In the genomic region with DNA sequence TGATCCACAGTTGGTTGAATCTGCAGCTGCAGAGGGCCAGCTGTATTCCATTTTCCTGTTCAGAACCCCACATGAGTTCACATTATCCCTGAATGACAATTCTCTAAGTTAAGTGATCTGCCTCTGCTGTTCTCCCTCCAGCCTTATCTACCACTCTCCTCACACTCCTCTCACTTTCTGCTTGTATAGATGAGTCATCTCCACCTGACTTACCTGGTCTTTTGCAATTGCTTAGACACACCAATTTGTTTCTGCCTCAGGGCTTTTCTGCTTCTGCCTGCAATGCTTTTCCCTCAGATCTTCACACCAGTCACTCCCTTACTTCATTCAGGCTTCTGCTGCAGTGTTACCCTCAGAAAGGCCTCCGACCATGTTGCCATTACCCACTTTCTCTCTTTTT, we compare ENCODE assay signal across 15 cellular contexts.
DNase-seq lines count a peak whose midpoint lies in the region; ATAC-seq and TF ChIP-seq lines count a peak whose summit lies in the region.
"Had no signal": no experiment of that assay in that cellular context is flagged by ENCODE, and none has a peak within 500 bp of the region (broad histone marks: within the 10 kb centered on the region; RNA-seq: fewer than 3 reads in every experiment).

No MANE protein-coding gene starts in this region.

- H3K27ac Mint-ChIP-seq in MCF 10A (ENCODE audit: low read depth, unreplicated experiment): peak overlapping the region; percentile 4

- H3K36me3 Mint-ChIP-seq in MCF 10A (ENCODE audit: insufficient read depth, unreplicated experiment): peaks cover 31% of the 10 kb centered on the region

- CTCF ChIA-PET in MCF 10A (lab: Yijun Ruan, JAX): interaction anchor here (0.6 to 0.7 kb wide), 3 partner anchors 222 to 324 kb away, joined by 3 to 4 read pairs (median 3); a partner anchor contains a TSS

- peaks cover 2 to 20% (median 9%) of the 10 kb centered on the region in 4 donors for H3K36me3 ChIP-seq in liver (ENCODE audit: control insufficient read depth in 4 of 4, insufficient read depth in 3 of 4, low read depth in 1 of 4, low read length in 3 of 4)

- no peaks in the 10 kb centered on the region for H3K9me3 ChIP-seq in liver (ENCODE audit: control insufficient read depth in 4 of 4, low read length in 3 of 4)

- no peaks in the 10 kb centered on the region for H3K27me3 ChIP-seq in liver (ENCODE audit: control insufficient read depth in 4 of 4, insufficient read depth in 4 of 4, low read length in 3 of 4)

- no peak overlapping the region for H3K4me3 Mint-ChIP-seq in MCF 10A (ENCODE audit: unreplicated experiment)
- H3K4me3 Mint-ChIP-seq: naive B cell, T-cell had no signal

- BruUV-seq in MCF 10A (replicated peaks; lab: Mats Ljungman, UMichigan): no TSS peak

- no peak overlapping the region for H3K9ac ChIP-seq in liver (ENCODE audit: low read depth in 1 of 2, low read length in 2 of 2)

- H3K4me1 Mint-ChIP-seq in MCF 10A (ENCODE audit: insufficient read depth, unreplicated experiment): peaks cover 20% of the 10 kb centered on the region

- TF ChIP-seq CTCF in MCF 10A (IDR thresholded peaks at IDR 0.05; ENCODE audit: unreplicated experiment) (no peak), liver (IDR thresholded peaks at IDR 0.05; ENCODE audit: low read depth, low read length, missing input control) (no peak)

- no peaks in the 10 kb centered on the region for H3K27me3 Mint-ChIP-seq in MCF 10A (ENCODE audit: insufficient read depth, unreplicated experiment)
- H3K27me3 Mint-ChIP-seq: CD4-positive, CD25-positive, alpha-beta regulatory T cell; naive B cell; T-cell had no signal

- H3K27ac ChIP-seq in liver (ENCODE audit: low read depth in 1 of 2, low read length in 2 of 2): no peak overlapping the region

- intact Hi-C loops in MCF 10A (cut with micrococcal nuclease): loop anchor here (5.0 kb wide), 1 partner anchor 306 kb away; no protein-coding TSS in a partner anchor

- no peaks in the 10 kb centered on the region for H3K9me3 Mint-ChIP-seq in MCF 10A (ENCODE audit: unreplicated experiment)
- H3K9me3 Mint-ChIP-seq: CD4-positive, CD25-positive, alpha-beta regulatory T cell; naive B cell; T-cell had no signal

- WGBS in liver: 100% methylated on average over 1 of the region's 1 CpG

- POLR2A ChIA-PET in MCF 10A (lab: Yijun Ruan, JAX): no interaction called here

- TF ChIP-seq RAD21 in liver (IDR thresholded peaks at IDR 0.05): no peak

- in situ Hi-C loops in Caki2 (cut with HindIII; ENCODE audit: low pct_unique_long_range_greater_than_20kb, low sequenced_read_pairs): no loop called here

- no peak for ATAC-seq in HG03196 (IDR thresholded peaks at IDR 0.05; ENCODE audit: unreplicated experiment)
- no peak for ATAC-seq in GM21360 (IDR thresholded peaks at IDR 0.05; ENCODE audit: unreplicated experiment)

- DNase-seq in Caki2 (ENCODE audit: low read depth) (peak; percentile 50), HuH-7.5 (ENCODE audit: low spot score) (peak; percentile 12), MCF 10A (ENCODE audit: unreplicated experiment) (peak; percentile 92), amygdala (lab: John Stamatoyannopoulos, UW) (no peak), AG08395 (ENCODE audit: low spot score) (no peak)
- DNase-seq: activated CD4-positive, alpha-beta T cell treated with anti-CD3 and anti-CD28 coated beads, Interleukin-2, amount 50 U/mL, for 48 hours; CD4-positive, CD25-positive, alpha-beta regulatory T cell; hippocampal formation; MV-4-11; naive B cell; stimulated activated CD8-positive, alpha-beta memory T cell treated with anti-CD3 and anti-CD28 coated beads, Interleukin-4, amount 100 ng/mL, for 48 hours; T-cell had no signal

- H3K4me3 ChIP-seq in liver (ENCODE audit: low read depth in 1 of 3, low read length in 3 of 3): no peak overlapping the region

- no peaks in the 10 kb centered on the region for H3K4me1 ChIP-seq in liver (ENCODE audit: control insufficient read depth in 4 of 4, insufficient read depth in 4 of 4, low read length in 3 of 4)

TF ChIP-seq in liver, 16 proteins besides CTCF, POLR2A, EP300 and RAD21:
- no peak for TF ChIP-seq SP1 (IDR thresholded peaks at IDR 0.05)
- TF ChIP-seq NR2F2 (IDR thresholded peaks at IDR 0.05): no peak
- TF ChIP-seq FOXA1 (IDR thresholded peaks at IDR 0.05): no peak
- TF ChIP-seq JUND (IDR thresholded peaks at IDR 0.05): peak; percentile 96 to 98
- TF ChIP-seq, protein P1, sequence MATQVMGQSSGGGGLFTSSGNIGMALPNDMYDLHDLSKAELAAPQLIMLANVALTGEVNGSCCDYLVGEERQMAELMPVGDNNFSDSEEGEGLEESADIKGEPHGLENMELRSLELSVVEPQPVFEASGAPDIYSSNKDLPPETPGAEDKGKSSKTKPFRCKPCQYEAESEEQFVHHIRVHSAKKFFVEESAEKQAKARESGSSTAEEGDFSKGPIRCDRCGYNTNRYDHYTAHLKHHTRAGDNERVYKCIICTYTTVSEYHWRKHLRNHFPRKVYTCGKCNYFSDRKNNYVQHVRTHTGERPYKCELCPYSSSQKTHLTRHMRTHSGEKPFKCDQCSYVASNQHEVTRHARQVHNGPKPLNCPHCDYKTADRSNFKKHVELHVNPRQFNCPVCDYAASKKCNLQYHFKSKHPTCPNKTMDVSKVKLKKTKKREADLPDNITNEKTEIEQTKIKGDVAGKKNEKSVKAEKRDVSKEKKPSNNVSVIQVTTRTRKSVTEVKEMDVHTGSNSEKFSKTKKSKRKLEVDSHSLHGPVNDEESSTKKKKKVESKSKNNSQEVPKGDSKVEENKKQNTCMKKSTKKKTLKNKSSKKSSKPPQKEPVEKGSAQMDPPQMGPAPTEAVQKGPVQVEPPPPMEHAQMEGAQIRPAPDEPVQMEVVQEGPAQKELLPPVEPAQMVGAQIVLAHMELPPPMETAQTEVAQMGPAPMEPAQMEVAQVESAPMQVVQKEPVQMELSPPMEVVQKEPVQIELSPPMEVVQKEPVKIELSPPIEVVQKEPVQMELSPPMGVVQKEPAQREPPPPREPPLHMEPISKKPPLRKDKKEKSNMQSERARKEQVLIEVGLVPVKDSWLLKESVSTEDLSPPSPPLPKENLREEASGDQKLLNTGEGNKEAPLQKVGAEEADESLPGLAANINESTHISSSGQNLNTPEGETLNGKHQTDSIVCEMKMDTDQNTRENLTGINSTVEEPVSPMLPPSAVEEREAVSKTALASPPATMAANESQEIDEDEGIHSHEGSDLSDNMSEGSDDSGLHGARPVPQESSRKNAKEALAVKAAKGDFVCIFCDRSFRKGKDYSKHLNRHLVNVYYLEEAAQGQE (IDR thresholded peaks at IDR 0.05): no peak
- peak in 1 of 2 donors; percentile 4 for TF ChIP-seq HNF4A (conservative IDR thresholded peaks at IDR 0.05)
- TF ChIP-seq, protein P2, sequence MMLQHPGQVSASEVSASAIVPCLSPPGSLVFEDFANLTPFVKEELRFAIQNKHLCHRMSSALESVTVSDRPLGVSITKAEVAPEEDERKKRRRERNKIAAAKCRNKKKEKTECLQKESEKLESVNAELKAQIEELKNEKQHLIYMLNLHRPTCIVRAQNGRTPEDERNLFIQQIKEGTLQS (IDR thresholded peaks at IDR 0.05): peak; percentile 89
- TF ChIP-seq, protein P3, sequence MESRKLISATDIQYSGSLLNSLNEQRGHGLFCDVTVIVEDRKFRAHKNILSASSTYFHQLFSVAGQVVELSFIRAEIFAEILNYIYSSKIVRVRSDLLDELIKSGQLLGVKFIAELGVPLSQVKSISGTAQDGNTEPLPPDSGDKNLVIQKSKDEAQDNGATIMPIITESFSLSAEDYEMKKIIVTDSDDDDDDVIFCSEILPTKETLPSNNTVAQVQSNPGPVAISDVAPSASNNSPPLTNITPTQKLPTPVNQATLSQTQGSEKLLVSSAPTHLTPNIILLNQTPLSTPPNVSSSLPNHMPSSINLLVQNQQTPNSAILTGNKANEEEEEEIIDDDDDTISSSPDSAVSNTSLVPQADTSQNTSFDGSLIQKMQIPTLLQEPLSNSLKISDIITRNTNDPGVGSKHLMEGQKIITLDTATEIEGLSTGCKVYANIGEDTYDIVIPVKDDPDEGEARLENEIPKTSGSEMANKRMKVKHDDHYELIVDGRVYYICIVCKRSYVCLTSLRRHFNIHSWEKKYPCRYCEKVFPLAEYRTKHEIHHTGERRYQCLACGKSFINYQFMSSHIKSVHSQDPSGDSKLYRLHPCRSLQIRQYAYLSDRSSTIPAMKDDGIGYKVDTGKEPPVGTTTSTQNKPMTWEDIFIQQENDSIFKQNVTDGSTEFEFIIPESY (IDR thresholded peaks at IDR 0.05): no peak
- no peak for TF ChIP-seq GABPA (IDR thresholded peaks at IDR 0.05 in 1 of 2, conservative IDR thresholded peaks at IDR 0.05 in 1 of 2)
- TF ChIP-seq HNF4G (IDR thresholded peaks at IDR 0.05): no peak

Comparison
In these comparisons a context has a peak if more than half of its experiments do, and no peak if none do; other contexts are left out.
1. DNase-seq: peak in Caki2 (single experiment), HuH-7.5 (single experiment) and MCF 10A (single experiment); none in amygdala (0 of 56) and AG08395 (single experiment).